ENCODE assay signal across 30 cellular contexts in the genomic region with DNA sequence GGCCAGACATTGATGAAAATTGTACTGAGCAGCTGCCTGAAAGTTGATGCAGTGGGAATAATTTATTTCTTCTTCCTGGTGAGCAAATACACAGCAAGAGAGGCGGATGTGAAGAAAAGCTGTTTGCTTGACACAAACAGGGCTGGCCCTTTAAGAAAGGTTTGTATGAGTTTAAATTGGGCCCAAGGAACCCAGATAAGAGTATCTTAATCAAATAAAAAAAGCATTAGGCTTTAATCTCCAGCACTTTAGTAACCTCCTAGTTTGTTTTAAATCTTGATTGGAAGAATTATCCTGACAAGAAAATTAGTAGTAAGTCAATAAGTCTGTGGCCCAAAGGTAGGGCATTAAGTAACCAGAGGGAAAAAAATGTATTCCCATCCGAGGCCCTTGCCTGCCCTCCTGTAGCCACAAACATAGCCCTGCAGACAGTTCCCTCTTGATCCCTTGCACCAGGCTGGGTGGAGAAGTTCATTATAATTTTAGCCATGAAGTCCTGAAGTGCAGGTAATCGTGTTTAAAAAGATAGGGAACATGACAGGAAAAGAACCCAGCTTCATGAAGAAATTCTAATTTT.
"Had no signal": no experiment of that assay in that cellular context is flagged by ENCODE, and none has a peak within 500 bp of the region (broad histone marks: within the 10 kb centered on the region; RNA-seq: fewer than 3 reads in every experiment).

No MANE protein-coding gene starts in this region.

- H3K27ac Mint-ChIP-seq: activated CD4-positive, alpha-beta memory T cell treated with anti-CD3 and anti-CD28 coated beads for 36 hours; activated naive CD4-positive, alpha-beta T cell treated with anti-CD3 and anti-CD28 coated beads for 36 hours; activated naive CD8-positive, alpha-beta T cell treated with anti-CD3 and anti-CD28 coated beads for 36 hours; activated T-helper 1 cell treated with anti-CD3 and anti-CD28 coated beads, Interleukin-12 subunit alpha, Interleukin-12 subunit beta, Interleukin-2, Interleukin-4 antibody, amounts not matched to agents 30 ng/mL and 10 ng/mL and 1 ng/mL, durations not matched to agents 14 hours and 24 hours and 36 hours; effector memory CD8-positive, alpha-beta T cell; natural killer cell; progenitor cell of endocrine pancreas; T-helper 2 cell treated with Interferon-gamma antibody and Interleukin-4, amounts not matched to agents 5 μg/mL and 100 μg/mL, for 36 hours had no signal

- H3K9me3 ChIP-seq: adrenal gland, ascending aorta, gastrocnemius medialis, lower lobe of right lung, right lobe of liver, testis, transverse colon had no signal

- H3K9me3 Mint-ChIP-seq: activated CD4-positive, alpha-beta memory T cell treated with anti-CD3 and anti-CD28 coated beads for 36 hours; activated naive CD4-positive, alpha-beta T cell treated with anti-CD3 and anti-CD28 coated beads for 36 hours; activated naive CD8-positive, alpha-beta T cell treated with anti-CD3 and anti-CD28 coated beads for 36 hours; activated T-helper 1 cell treated with anti-CD3 and anti-CD28 coated beads, Interleukin-12 subunit alpha, Interleukin-12 subunit beta, Interleukin-2, Interleukin-4 antibody, amounts not matched to agents 30 ng/mL and 10 ng/mL and 1 ng/mL, durations not matched to agents 14 hours and 24 hours and 36 hours; effector memory CD8-positive, alpha-beta T cell; natural killer cell; T-helper 2 cell treated with Interferon-gamma antibody and Interleukin-4, amounts not matched to agents 5 μg/mL and 100 μg/mL, for 36 hours had no signal

- H3K36me3 Mint-ChIP-seq: activated CD4-positive, alpha-beta memory T cell treated with anti-CD3 and anti-CD28 coated beads for 36 hours; activated naive CD8-positive, alpha-beta T cell treated with anti-CD3 and anti-CD28 coated beads for 36 hours; natural killer cell had no signal

- H3K27me3 ChIP-seq: adrenal gland, ascending aorta, gastrocnemius medialis, right lobe of liver, testis, transverse colon had no signal

- H3K4me3 Mint-ChIP-seq: activated CD4-positive, alpha-beta memory T cell treated with anti-CD3 and anti-CD28 coated beads for 36 hours; activated naive CD4-positive, alpha-beta T cell treated with anti-CD3 and anti-CD28 coated beads for 36 hours; activated naive CD8-positive, alpha-beta T cell treated with anti-CD3 and anti-CD28 coated beads for 36 hours; activated T-helper 1 cell treated with anti-CD3 and anti-CD28 coated beads, Interleukin-12 subunit alpha, Interleukin-12 subunit beta, Interleukin-2, Interleukin-4 antibody, amounts not matched to agents 30 ng/mL and 10 ng/mL and 1 ng/mL, durations not matched to agents 14 hours and 24 hours and 36 hours; effector memory CD8-positive, alpha-beta T cell; natural killer cell; T-helper 2 cell treated with Interferon-gamma antibody and Interleukin-4, amounts not matched to agents 5 μg/mL and 100 μg/mL, for 36 hours had no signal

- H3K4me1 ChIP-seq: adrenal gland, ascending aorta, gastrocnemius medialis, lower lobe of right lung, right lobe of liver, testis, transverse colon had no signal

- H3K4me3 ChIP-seq: adrenal gland, ascending aorta, gastrocnemius medialis, lower lobe of right lung, right lobe of liver, testis, transverse colon had no signal

- H3K4me1 Mint-ChIP-seq: activated naive CD8-positive, alpha-beta T cell treated with anti-CD3 and anti-CD28 coated beads for 36 hours had no signal

- ATAC-seq: activated CD4-positive, CD25-positive, alpha-beta regulatory T cell treated with anti-CD3 and anti-CD28 coated beads, Interleukin-2, amount 50 U/mL, for 24 hours; effector memory CD8-positive, alpha-beta T cell; gastrocnemius medialis; left lobe of liver; lower lobe of right lung; natural killer cell; right lobe of liver; stimulated activated naive CD8-positive, alpha-beta T cell treated with anti-CD3 and anti-CD28 coated beads, Interleukin-15, Interleukin-2, amounts not matched to agents 100 U/mL and 50 U/mL, for 24 hours had no signal

- DNase-seq: activated CD4-positive, alpha-beta memory T cell treated with anti-CD3 and anti-CD28 coated beads for 36 hours; activated CD4-positive, alpha-beta T cell treated with anti-CD3 and anti-CD28 coated beads for 48 hours; activated CD8-positive, alpha-beta memory T cell treated with anti-CD3 and anti-CD28 coated beads, Interleukin-2, amount 50 U/mL, for 4 hours; activated effector memory CD4-positive, alpha-beta T cell treated with anti-CD3 and anti-CD28 coated beads, Interleukin-2, amount 50 U/mL, for 16 hours; activated naive CD4-positive, alpha-beta T cell treated with anti-CD3 and anti-CD28 coated beads for 36 hours; activated naive CD8-positive, alpha-beta T cell treated with anti-CD3 and anti-CD28 coated beads for 36 hours; activated T-cell treated with anti-CD3 and anti-CD28 coated beads, Interleukin-2, amount 50 U/mL, for 1 hour; adrenal gland; cortex of kidney; effector memory CD8-positive, alpha-beta T cell; erythroblast; gastrocnemius medialis; hippocampal formation; lower lobe of right lung; mesenchymal stem cell; natural killer cell; right lobe of liver; stimulated activated CD4-positive, alpha-beta T cell treated with anti-CD3 and anti-CD28 coated beads, Interleukin-12 subunit alpha, Interleukin-12 subunit beta, amount 100 ng/mL, for 4 hours; stimulated activated CD4-positive, alpha-beta T cell treated with anti-CD3 and anti-CD28 coated beads, Interleukin-4, amount 100 ng/mL, for 1 hour; stimulated activated naive CD8-positive, alpha-beta T cell treated with anti-CD3 and anti-CD28 coated beads, Interleukin-15, Interleukin-2, amounts not matched to agents 100 U/mL and 50 U/mL, for 24 hours; T-helper 1 cell; testis; transverse colon had no signal

- H3K36me3 ChIP-seq: adrenal gland, ascending aorta, gastrocnemius medialis, lower lobe of right lung, right lobe of liver, transverse colon had no signal

- H3K27ac ChIP-seq: adrenal gland, ascending aorta, gastrocnemius medialis, lower lobe of right lung, right lobe of liver, testis, transverse colon, VCaP had no signal
